ENCODE assay signal across 19 cellular contexts in the genomic region with DNA sequence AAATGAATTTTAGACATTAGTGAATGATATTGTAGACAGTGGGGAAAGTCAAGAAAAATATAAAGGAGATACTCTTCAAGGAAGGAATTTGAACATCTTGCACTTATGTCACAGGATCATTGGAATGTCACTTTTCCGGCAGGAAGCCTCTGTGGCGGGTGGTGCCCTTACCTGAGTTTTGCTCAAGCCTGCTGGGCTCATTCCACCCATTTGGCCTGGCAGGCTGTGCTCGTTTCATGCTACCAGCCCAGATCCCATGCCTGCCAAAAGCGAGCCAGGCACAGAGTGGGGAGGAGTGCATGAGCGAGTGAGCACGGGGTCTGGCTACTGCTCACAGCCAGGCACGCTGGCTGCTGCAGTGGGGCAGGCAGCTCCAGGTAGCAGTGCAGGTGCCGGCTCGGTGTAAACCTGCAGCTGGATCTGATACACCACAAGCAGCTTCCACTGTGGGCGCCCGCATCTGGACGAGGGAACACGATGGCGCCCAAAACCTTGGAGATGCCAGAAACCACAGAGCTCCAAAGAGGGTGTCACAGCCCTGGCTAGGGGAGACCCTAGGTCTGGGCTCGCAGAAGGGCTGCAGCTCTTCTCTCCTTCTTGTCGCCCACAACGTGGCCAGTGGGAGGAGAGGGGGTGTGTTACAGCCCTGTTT. TPM values are rescaled to one million over a fixed set of nuclear protein-coding genes. Genes with fewer than 3 reads are reported as not detected.
DNase-seq lines count a peak whose midpoint lies in the region; ATAC-seq, FAIRE-seq and TF ChIP-seq lines count a peak whose summit lies in the region.
"Had no signal": no experiment of that assay in that cellular context is flagged by ENCODE, and none has a peak within 500 bp of the region (broad histone marks: within the 10 kb centered on the region; RNA-seq: fewer than 3 reads in every experiment).

No MANE protein-coding gene starts in this region.

- H3K4ac ChIP-seq in H1 (replicated peaks; ENCODE audit: insufficient read length, low read depth, low read length) (no peak overlapping the region), mesenchymal stem cell (ENCODE audit: low read depth in 1 of 2, low read length in 2 of 2) (no peak overlapping the region), trophoblast cell (ENCODE audit: low read depth, low read length) (no peak overlapping the region)

- H3K36me3 ChIP-seq in K562 (ENCODE audit: control insufficient read depth, insufficient read depth, low read length): no peaks in the 10 kb centered on the region
- no peaks in the 10 kb centered on the region for H3K36me3 ChIP-seq in H1 (ENCODE audit: control insufficient read depth in 2 of 4, insufficient read depth in 4 of 4, low read length in 3 of 4)
- no peaks in the 10 kb centered on the region for H3K36me3 ChIP-seq in mesenchymal stem cell (ENCODE audit: control insufficient read depth in 1 of 2, insufficient read depth in 2 of 2, low read depth in 1 of 2, low read length in 2 of 2)
- no peaks in the 10 kb centered on the region for H3K36me3 ChIP-seq in trophoblast cell (ENCODE audit: control insufficient read depth in 1 of 2, insufficient read depth in 2 of 2, low read length in 2 of 2)
- H3K36me3 ChIP-seq: HAP-1 had no signal

- no peak overlapping the region for H4K91ac ChIP-seq in H1 (replicated peaks; ENCODE audit: insufficient read length, low read length)
- no peak overlapping the region for H4K91ac ChIP-seq in mesenchymal stem cell (ENCODE audit: low read length)
- H4K91ac ChIP-seq in trophoblast cell (ENCODE audit: low read depth, low read length): no peak overlapping the region

- H3K79me2 ChIP-seq in K562 (ENCODE audit: control insufficient read depth, insufficient read depth, low read length): no peaks in the 10 kb centered on the region
- no peaks in the 10 kb centered on the region for H3K79me2 ChIP-seq in H1 (ENCODE audit: control insufficient read depth in 1 of 2, insufficient read depth in 2 of 2, low read length in 2 of 2)
- no peaks in the 10 kb centered on the region for H3K79me2 ChIP-seq in trophoblast cell (ENCODE audit: control insufficient read depth, insufficient read depth, low read length, poor library complexity)

- no peaks in the 10 kb centered on the region for H3K36me3 Mint-ChIP-seq in T-helper 2 cell treated with Interferon-gamma antibody and Interleukin-4, amounts not matched to agents 5 μg/mL and 100 μg/mL, for 36 hours (ENCODE audit: low read depth)
- H3K36me3 Mint-ChIP-seq: CD4-positive, alpha-beta memory T cell had no signal

- intact Hi-C loops in K562 (cut with micrococcal nuclease): no loop called here

- no peak overlapping the region for H2AFZ ChIP-seq in K562 (ENCODE audit: low read depth, low read length)
- no peak overlapping the region for H2AFZ ChIP-seq in H1 (ENCODE audit: low read length)
- H2AFZ ChIP-seq in mesenchymal stem cell (ENCODE audit: low read depth, low read length): no peak overlapping the region
- no peak overlapping the region for H2AFZ ChIP-seq in trophoblast cell (ENCODE audit: insufficient read depth, low read length, poor library complexity)
- H2AFZ ChIP-seq: GM23338 had no signal

- H3K14ac ChIP-seq in H1 (ENCODE audit: insufficient read length): no peak overlapping the region
- no peak overlapping the region for H3K14ac ChIP-seq in mesenchymal stem cell (ENCODE audit: low read length in 2 of 2)
- H3K14ac ChIP-seq in trophoblast cell (ENCODE audit: low read length): no peak overlapping the region

- peaks cover 9% of the 10 kb centered on the region for H3K27me3 Mint-ChIP-seq in T-helper 2 cell treated with Interferon-gamma antibody and Interleukin-4, amounts not matched to agents 5 μg/mL and 100 μg/mL, for 36 hours (ENCODE audit: low read depth)

- no peak overlapping the region for H3K4me3 Mint-ChIP-seq in T-helper 2 cell treated with Interferon-gamma antibody and Interleukin-4, amounts not matched to agents 5 μg/mL and 100 μg/mL, for 36 hours
- H3K4me3 Mint-ChIP-seq: CD4-positive, alpha-beta memory T cell; GM23338; HFFc6 had no signal

- H3K27ac ChIP-seq in K562 (ENCODE audit: extremely low read depth, low read depth, low read length): no peak overlapping the region
- no peak overlapping the region for H3K27ac ChIP-seq in H1 (ENCODE audit: low read depth, low read length)
- H3K27ac ChIP-seq in mesenchymal stem cell (ENCODE audit: low read length, poor library complexity, severe bottlenecking): no peak overlapping the region
- H3K27ac ChIP-seq in trophoblast cell (ENCODE audit: low read depth, low read length): no peak overlapping the region

- no peak overlapping the region for H3K4me2 ChIP-seq in K562 (ENCODE audit: insufficient read depth, low read length)
- no peak overlapping the region for H3K4me2 ChIP-seq in H1 (ENCODE audit: insufficient read depth in 1 of 2, low read depth in 2 of 2, low read length in 2 of 2)
- no peak overlapping the region for H3K4me2 ChIP-seq in mesenchymal stem cell (ENCODE audit: low read length, poor library complexity, severe bottlenecking)
- H3K4me2 ChIP-seq in trophoblast cell (ENCODE audit: low read length): no peak overlapping the region
- H3K4me2 ChIP-seq: GM23338 had no signal

- no peaks in the 10 kb centered on the region for H3K9me3 Mint-ChIP-seq in T-helper 2 cell treated with Interferon-gamma antibody and Interleukin-4, amounts not matched to agents 5 μg/mL and 100 μg/mL, for 36 hours
- H3K9me3 Mint-ChIP-seq: HFFc6 had no signal

- peaks cover 3% of the 10 kb centered on the region for H3K9me1 ChIP-seq in K562 (ENCODE audit: control insufficient read depth, insufficient read depth, low read length)

- H2BK5ac ChIP-seq in H1 (ENCODE audit: low read depth, low read length) (no peak overlapping the region), mesenchymal stem cell (ENCODE audit: low read depth, low read length, poor library complexity, severe bottlenecking) (no peak overlapping the region), trophoblast cell (ENCODE audit: low read depth, low read length, poor library complexity) (no peak overlapping the region)

- H2BK120ac ChIP-seq in H1 (replicated peaks; ENCODE audit: low read depth, low read length) (no peak overlapping the region), mesenchymal stem cell (ENCODE audit: low read depth, low read length) (no peak overlapping the region), trophoblast cell (ENCODE audit: insufficient read depth, low read length, poor library complexity) (no peak overlapping the region)

- TF ChIP-seq CTCF in K562 (IDR thresholded peaks at IDR 0.05 in 2 of 3, conservative IDR thresholded peaks at IDR 0.05 in 1 of 3; ENCODE audit: insufficient read depth in 2 of 3, low read depth in 1 of 3, low read length in 3 of 3): no peak
- no peak for TF ChIP-seq CTCF in H1 (IDR thresholded peaks at IDR 0.05; ENCODE audit: control extremely low read depth in 1 of 3, insufficient read depth in 1 of 3, low read depth in 1 of 3, low read length in 3 of 3)

- no peaks in the 10 kb centered on the region for H4K20me1 ChIP-seq in K562 (replicated peaks; ENCODE audit: control insufficient read depth, insufficient read depth, low read length)
- no peaks in the 10 kb centered on the region for H4K20me1 ChIP-seq in H1 (replicated peaks in 1 of 2; ENCODE audit: control insufficient read depth in 1 of 2, insufficient read depth in 2 of 2, low read length in 2 of 2)

- no peak for DNase-seq in K562 (ENCODE audit: extremely low read depth in 1 of 4, low spot score in 3 of 4)
- DNase-seq in H1 (ENCODE audit: low read depth in 1 of 2, low spot score in 2 of 2): no peak
- DNase-seq in mesenchymal stem cell: no peak
- DNase-seq in trophoblast cell: peak; percentile 80 to 90
- no peak for DNase-seq in iPS-NIHi7 (ENCODE audit: extremely low spot score)
- no peak for DNase-seq in T-helper 2 cell treated with Interferon-gamma antibody and Interleukin-4, amounts not matched to agents 5 μg/mL and 100 μg/mL, for 36 hours (ENCODE audit: low spot score)
- no peak for DNase-seq in MV-4-11 (lab: John Stamatoyannopoulos, UW)
- DNase-seq: C1 segment of cervical spinal cord; Calu3; CD4-positive, alpha-beta memory T cell; COR-L47; DND-41; HFFc6 had no signal

- H2BK20ac ChIP-seq in H1 (ENCODE audit: low read length): no peak overlapping the region

- no peak for TF ChIP-seq RAD21 in K562 (CRISPR knock-in tag; conservative IDR thresholded peaks at IDR 0.05 in 1 of 2, IDR thresholded peaks at IDR 0.05 in 1 of 2)
- TF ChIP-seq RAD21 in H1 (IDR thresholded peaks at IDR 0.05 in 1 of 2, conservative IDR thresholded peaks at IDR 0.05 in 1 of 2; ENCODE audit: low read depth in 2 of 2, low read length in 2 of 2): no peak

- POLR2A ChIA-PET in K562 (lab: Yijun Ruan, JAX) (no interaction called here), H1 (lab: Charles Lee; ENCODE audit: partially characterized antibody) (no interaction called here)

- no peak for TF ChIP-seq EP300 in K562 (IDR thresholded peaks at IDR 0.05; ENCODE audit: low read length)
- TF ChIP-seq EP300 in H1 (IDR thresholded peaks at IDR 0.05; ENCODE audit: borderline replicate concordance in 1 of 2, low read depth in 2 of 2, low read length in 2 of 2): no peak

- no peak for TF ChIP-seq POLR2A in K562 (conservative IDR thresholded peaks at IDR 0.05)
- no peak for TF ChIP-seq POLR2A in H1 (IDR thresholded peaks at IDR 0.05; ENCODE audit: control extremely low read depth in 1 of 2, low read depth in 2 of 2, low read length in 2 of 2)

- H2AK5ac ChIP-seq in H1 (ENCODE audit: low read depth, low read length) (no peak overlapping the region), mesenchymal stem cell (ENCODE audit: low read length, severe bottlenecking) (no peak overlapping the region), trophoblast cell (ENCODE audit: low read length) (no peak overlapping the region)

- H3K4me3 ChIP-seq in K562: no peak overlapping the region
- no peak overlapping the region for H3K4me3 ChIP-seq in H1 (ENCODE audit: extremely low read depth in 1 of 4, insufficient read depth in 2 of 4, low read depth in 3 of 4, low read length in 4 of 4)
- H3K4me3 ChIP-seq in mesenchymal stem cell (ENCODE audit: insufficient read depth in 1 of 2, low read depth in 1 of 2, low read length in 2 of 2): no peak overlapping the region
- peak overlapping the region; percentile 18 for H3K4me3 ChIP-seq in trophoblast cell (ENCODE audit: low read depth, low read length)
- H3K4me3 ChIP-seq: GM23338, HAP-1 had no signal

- H4K8ac ChIP-seq in H1 (ENCODE audit: extremely low read depth, insufficient read depth, low read length) (no peak overlapping the region), mesenchymal stem cell (ENCODE audit: low read length) (peak overlapping the region; percentile 7), trophoblast cell (ENCODE audit: low read depth, low read length) (no peak overlapping the region)

- no peak overlapping the region for H4K12ac ChIP-seq in trophoblast cell (ENCODE audit: low read depth, low read length)

- ATAC-seq in K562: peak; percentile 38; the same call in 2 of the 3 replicates
- no peak for ATAC-seq in GM19397 (IDR thresholded peaks at IDR 0.05; ENCODE audit: unreplicated experiment)
- ATAC-seq: GM23338 had no signal

- H3K4me1 ChIP-seq in K562 (replicated peaks in 1 of 2; ENCODE audit: control insufficient read depth in 2 of 2, insufficient read depth in 2 of 2, low read length in 2 of 2) (peaks cover 0 to 9% of the 10 kb centered on the region in 2 experiments; a peak in 2 of 5 replicates), H1 (replicated peaks in 1 of 4; ENCODE audit: control insufficient read depth in 3 of 4, insufficient read depth in 4 of 4, low read length in 3 of 4) (no peaks in the 10 kb centered on the region; a peak in 1 of 7 replicates), mesenchymal stem cell (ENCODE audit: control insufficient read depth, insufficient read depth, low read depth, low read length) (peaks cover 3% of the 10 kb centered on the region), trophoblast cell (ENCODE audit: control insufficient read depth in 1 of 2, insufficient read depth in 2 of 2, low read length in 2 of 2) (peaks cover 2 to 4% of the 10 kb centered on the region in 2 experiments)
- H3K4me1 ChIP-seq: HAP-1 had no signal

- no peak overlapping the region for H4K5ac ChIP-seq in H1 (ENCODE audit: insufficient read length, low read depth, low read length)

- no TSS peak for BruUV-seq in K562 (replicated peaks; lab: Mats Ljungman, UMichigan)

- in situ Hi-C loops in K562 (cut with MboI): no loop called here

- H3K23ac ChIP-seq in H1 (ENCODE audit: insufficient read length) (no peak overlapping the region), mesenchymal stem cell (ENCODE audit: low read length in 2 of 2) (no peak overlapping the region), trophoblast cell (ENCODE audit: low read length) (no peak overlapping the region)

- CTCF ChIA-PET in K562 (lab: Yijun Ruan, JAX; ENCODE audit: low intra/inter-chr PET ratio) (no interaction called here), H1 (lab: Charles Lee; ENCODE audit: partially characterized antibody) (interaction anchor here (0.5 to 1.1 kb wide), 3 partner anchors 20 to 585 kb away, joined by 3 read pairs; no protein-coding TSS in a partner anchor)

- FAIRE-seq in K562 (lab: Jason Lieb, UNC) (no peak), H1 (lab: Jason Lieb, UNC) (no peak)
- FAIRE-seq: G401.6, GM12892, H54 had no signal

- H3K27me3 ChIP-seq in K562 (ENCODE audit: control insufficient read depth in 2 of 2, insufficient read depth in 2 of 2, low read length in 2 of 2): peaks cover 0 to 24% of the 10 kb centered on the region in 2 experiments; a peak in 3 of 5 replicates
- no peaks in the 10 kb centered on the region for H3K27me3 ChIP-seq in H1 (replicated peaks in 1 of 4; ENCODE audit: control insufficient read depth in 3 of 4, extremely low read depth in 1 of 4, insufficient read depth in 3 of 4, low read length in 3 of 4)
- no peaks in the 10 kb centered on the region for H3K27me3 ChIP-seq in mesenchymal stem cell (ENCODE audit: control insufficient read depth in 1 of 2, insufficient read depth in 1 of 2, low read length in 2 of 2)
- no peaks in the 10 kb centered on the region for H3K27me3 ChIP-seq in trophoblast cell (ENCODE audit: insufficient read depth, low read length)

- H3K27ac Mint-ChIP-seq in T-helper 2 cell treated with Interferon-gamma antibody and Interleukin-4, amounts not matched to agents 5 μg/mL and 100 μg/mL, for 36 hours: no peak overlapping the region
- H3K27ac Mint-ChIP-seq: CD4-positive, alpha-beta memory T cell; GM23338; HFFc6 had no signal

- H3K9me3 ChIP-seq in K562 (replicated peaks; ENCODE audit: control insufficient read depth, insufficient read depth, low read depth, low read length) (no peaks in the 10 kb centered on the region), H1 (ENCODE audit: insufficient read depth in 2 of 2, low read depth in 1 of 2, low read length in 1 of 2) (no peaks in the 10 kb centered on the region), mesenchymal stem cell (ENCODE audit: control insufficient read depth, low read length) (no peaks in the 10 kb centered on the region), trophoblast cell (ENCODE audit: insufficient read depth, low read depth, low read length) (peaks cover 4% of the 10 kb centered on the region)
- H3K9me3 ChIP-seq: HAP-1 had no signal

- 3% methylated on average over 17 of the region's 17 CpGs for WGBS in K562 (ENCODE audit: insufficient coverage, low coverage, missing lambda C conversion rate)
- WGBS in H1 (ENCODE audit: extremely low coverage in 1 of 2, insufficient coverage in 1 of 2, insufficient read length in 1 of 2, insufficient replicate concordance in 2 of 2, low coverage in 1 of 2, low lambda C conversion rate in 2 of 2, missing lambda C conversion rate in 1 of 2), 2 experiments: 78% methylated on average over 13 of the region's 17 CpGs; no CpG with 5 or more reads in 1 of the 2 experiments
- WGBS in mesenchymal stem cell: 89% methylated on average over 17 of the region's 17 CpGs
- no CpG with 5 or more reads among the region's 17 CpGs for WGBS in trophoblast cell (ENCODE audit: extremely low coverage, insufficient coverage, insufficient read length)

- no peak overlapping the region for H3K56ac ChIP-seq in H1 (replicated peaks; ENCODE audit: insufficient read length, low read depth, low read length)

- no peaks in the 10 kb centered on the region for H3K23me2 ChIP-seq in H1 (ENCODE audit: low read depth, low read length)

- H3K4me1 Mint-ChIP-seq in T-helper 2 cell treated with Interferon-gamma antibody and Interleukin-4, amounts not matched to agents 5 μg/mL and 100 μg/mL, for 36 hours (ENCODE audit: low read depth): peaks cover 18% of the 10 kb centered on the region
- H3K4me1 Mint-ChIP-seq: GM23338 had no signal

- H3K18ac ChIP-seq in H1 (ENCODE audit: extremely low read depth, low read length) (no peak overlapping the region), mesenchymal stem cell (ENCODE audit: low read depth in 1 of 2, low read length in 2 of 2) (no peak overlapping the region), trophoblast cell (ENCODE audit: low read length) (no peak overlapping the region)

- no peaks in the 10 kb centered on the region for H3K79me1 ChIP-seq in H1 (ENCODE audit: low read depth, low read length)
- H3K79me1 ChIP-seq in mesenchymal stem cell (replicated peaks; ENCODE audit: low read length, poor library complexity, severe bottlenecking): no peaks in the 10 kb centered on the region
- H3K79me1 ChIP-seq in trophoblast cell (ENCODE audit: low read length): no peaks in the 10 kb centered on the region

- 0 out of 2 replicates have a peak overlapping the region, but pooled peaks have one; percentile 46 for H2BK15ac ChIP-seq in H1 (ENCODE audit: low read length)
- H2BK15ac ChIP-seq in mesenchymal stem cell (ENCODE audit: low read depth, poor library complexity, severe bottlenecking): no peak overlapping the region

- H2BK12ac ChIP-seq in H1 (ENCODE audit: low read depth, low read length) (no peak overlapping the region), mesenchymal stem cell (ENCODE audit: low read length in 2 of 2) (no peak overlapping the region), trophoblast cell (ENCODE audit: low read length) (no peak overlapping the region)

- H3K9ac ChIP-seq in K562 (ENCODE audit: insufficient read depth in 1 of 2, low read depth in 2 of 2, low read length in 2 of 2) (no peak overlapping the region), H1 (replicated peaks in 1 of 4; ENCODE audit: extremely low read depth in 1 of 4, low read depth in 3 of 4, low read length in 3 of 4) (no peak overlapping the region), mesenchymal stem cell (ENCODE audit: low read length) (no peak overlapping the region), trophoblast cell (ENCODE audit: low read length) (no peak overlapping the region)

RNA-seq across cellular contexts. Expression of a gene that starts 28.7 kb away (rescaled TPM):
- 29.9 and 96.3 TPM in 2 replicates for total RNA-seq in K562 (2011; cell fraction: chromatin; rRNA removed; ENCODE audit: low replicate concordance)
- total RNA-seq in K562 (2011; cell fraction: nucleolus; rRNA removed): 17.0 and 22.8 TPM in 2 replicates
- total RNA-seq in K562 (2011; cell fraction: nucleoplasm; rRNA removed): 44.9 and 92.1 TPM in 2 replicates
- total RNA-seq in K562 (2014; rRNA removed) (10.6 and 12.4 TPM in 2 replicates), K562 (2014; rRNA removed; fragmentation: Illumina TruSeq; extraction: Trizol) (22.0 and 22.3 TPM in 2 replicates), K562 (2015; rRNA removed; fragmentation: Illumina TruSeq; extraction: Trizol) (15.9 and 20.3 TPM in 2 replicates), K562 (2021) (25.4 and 26.4 TPM in 2 replicates)
- polyA plus RNA-seq in K562 (2011; rRNA removed) (17.4 and 26.1 TPM in 2 replicates), K562 (2014; fragmentation: Illumina TruSeq; extraction: Trizol) (19.1 and 22.9 TPM in 2 replicates), K562 (2014; fragmentation: Nextera tagmentation; extraction: Ambion mirVana) (10 to 100 TPM; 14.9 to 19.6 TPM), K562 (2014; rRNA removed) (18.1 and 21.3 TPM in 2 replicates), H1 (2011; rRNA removed) (0.50 and 0.75 TPM in 2 replicates)
- 3.4 and 7.8 TPM in 2 replicates for polyA plus RNA-seq in K562 (2011; cell fraction: cytosol; rRNA removed)
- polyA plus RNA-seq in K562 (2011; cell fraction: nucleus; rRNA removed): 16.3 and 17.4 TPM in 2 replicates
- 14.2 and 16.2 TPM in 2 replicates for polyA plus RNA-seq in K562 (2012)
- polyA minus RNA-seq in K562 (2011; rRNA and poly(A)+ RNA removed): 17.9 and 20.4 TPM in 2 replicates
- polyA minus RNA-seq in K562 (2011; cell fraction: cytosol; rRNA and poly(A)+ RNA removed): 14.8 and 19.3 TPM in 2 replicates
- polyA minus RNA-seq in K562 (2011; cell fraction: nucleus; rRNA and poly(A)+ RNA removed): 23.6 and 27.1 TPM in 2 replicates
- 2.2 and 2.7 TPM in 2 replicates for total RNA-seq in H1 (2021; fragmentation: NEBNext Ultra II Directional; extraction: Animal tissue kit (Norgen Biotek cat#: 25700))
- 0.49 TPM for polyA plus RNA-seq in H1 (2011; cell fraction: cytosol; rRNA removed)
- 1.1 TPM for polyA plus RNA-seq in H1 (2011; cell fraction: nucleus; rRNA removed)
- 0.74 to 2.2 TPM (median 1.0 TPM) in 4 replicates for polyA plus RNA-seq in H1 (2012, experiment 1 of 2)
- 0.42 TPM for polyA plus RNA-seq in H1 (2012, experiment 2 of 2)
- polyA plus RNA-seq in H1 (2013, experiment 1 of 2): 1.3 TPM
- 1.3 TPM for polyA plus RNA-seq in H1 (2013, experiment 2 of 2)
- polyA minus RNA-seq in H1 (2011; rRNA and poly(A)+ RNA removed): 0.35 and 1.0 TPM in 2 replicates
- polyA minus RNA-seq in H1 (2011; cell fraction: cytosol; rRNA and poly(A)+ RNA removed): not detected
- 1.9 TPM for polyA minus RNA-seq in H1 (2011; cell fraction: nucleus; rRNA and poly(A)+ RNA removed)
- polyA plus RNA-seq in mesenchymal stem cell (2013, experiment 1 of 2): 22.0 TPM
- 22.2 TPM for polyA plus RNA-seq in mesenchymal stem cell (2013, experiment 2 of 2)
- polyA plus RNA-seq in trophoblast cell (2013): 11.1 and 11.8 TPM in 2 replicates

RNA-seq across cellular contexts. Expression of a gene that starts 59.2 kb away (rescaled TPM):
- total RNA-seq in K562 (2011; cell fraction: chromatin; rRNA removed; ENCODE audit: low replicate concordance): 10.0 and 10.6 TPM in 2 replicates
- 13.5 and 21.8 TPM in 2 replicates for total RNA-seq in K562 (2011; cell fraction: nucleolus; rRNA removed)
- total RNA-seq in K562 (2011; cell fraction: nucleoplasm; rRNA removed): 12.1 and 13.6 TPM in 2 replicates
- 36.0 and 46.5 TPM in 2 replicates for total RNA-seq in K562 (2014; rRNA removed)
- 51.0 and 64.9 TPM in 2 replicates for total RNA-seq in K562 (2014; rRNA removed; fragmentation: Illumina TruSeq; extraction: Trizol)
- 57.6 and 66.2 TPM in 2 replicates for total RNA-seq in K562 (2015; rRNA removed; fragmentation: Illumina TruSeq; extraction: Trizol)
- 46.6 and 48.9 TPM in 2 replicates for total RNA-seq in K562 (2021)
- 33.4 and 36.0 TPM in 2 replicates for polyA plus RNA-seq in K562 (2011; rRNA removed)
- polyA plus RNA-seq in K562 (2011; cell fraction: cytosol; rRNA removed): 11.8 and 16.9 TPM in 2 replicates
- 21.2 and 28.0 TPM in 2 replicates for polyA plus RNA-seq in K562 (2011; cell fraction: nucleus; rRNA removed)
- polyA plus RNA-seq in K562 (2012): 74.0 and 74.2 TPM in 2 replicates
- 76.9 and 102 TPM in 2 replicates for polyA plus RNA-seq in K562 (2014; fragmentation: Illumina TruSeq; extraction: Trizol)
- 10 to 100 TPM; 60.1 to 65.9 TPM for polyA plus RNA-seq in K562 (2014; fragmentation: Nextera tagmentation; extraction: Ambion mirVana)
- 42.4 and 48.5 TPM in 2 replicates for polyA plus RNA-seq in K562 (2014; rRNA removed)
- polyA minus RNA-seq in K562 (2011; rRNA and poly(A)+ RNA removed): 22.9 and 28.4 TPM in 2 replicates
- 13.4 and 25.2 TPM in 2 replicates for polyA minus RNA-seq in K562 (2011; cell fraction: cytosol; rRNA and poly(A)+ RNA removed)
- polyA minus RNA-seq in K562 (2011; cell fraction: nucleus; rRNA and poly(A)+ RNA removed): 27.6 and 32.0 TPM in 2 replicates
- 52.5 and 55.9 TPM in 2 replicates for total RNA-seq in H1 (2021; fragmentation: NEBNext Ultra II Directional; extraction: Animal tissue kit (Norgen Biotek cat#: 25700))
- 12.9 and 22.0 TPM in 2 replicates for polyA plus RNA-seq in H1 (2011; rRNA removed)
- 23.9 TPM for polyA plus RNA-seq in H1 (2011; cell fraction: cytosol; rRNA removed)
- polyA plus RNA-seq in H1 (2011; cell fraction: nucleus; rRNA removed): 138 TPM
- 39.8 to 77.5 TPM (median 62.2 TPM) in 4 replicates for polyA plus RNA-seq in H1 (2012, experiment 1 of 2)
- 7.2 TPM for polyA plus RNA-seq in H1 (2012, experiment 2 of 2)
- polyA plus RNA-seq in H1 (2013, experiment 1 of 2): 136 TPM
- polyA plus RNA-seq in H1 (2013, experiment 2 of 2): 128 TPM
- polyA minus RNA-seq in H1 (2011; rRNA and poly(A)+ RNA removed): 12.1 and 13.1 TPM in 2 replicates
- polyA minus RNA-seq in H1 (2011; cell fraction: cytosol; rRNA and poly(A)+ RNA removed): 14.5 TPM
- polyA minus RNA-seq in H1 (2011; cell fraction: nucleus; rRNA and poly(A)+ RNA removed): 42.6 TPM
- polyA plus RNA-seq in mesenchymal stem cell (2013, experiment 1 of 2): 120 TPM
- 121 TPM for polyA plus RNA-seq in mesenchymal stem cell (2013, experiment 2 of 2)
- 61.9 and 62.5 TPM in 2 replicates for polyA plus RNA-seq in trophoblast cell (2013)

RNA-seq across cellular contexts. Expression of a gene that starts 59.3 kb away (rescaled TPM):
- total RNA-seq in K562 (2011; cell fraction: chromatin; rRNA removed; ENCODE audit: low replicate concordance): 57.8 and 125 TPM in 2 replicates
- total RNA-seq in K562 (2011; cell fraction: nucleolus; rRNA removed): 36.4 and 41.7 TPM in 2 replicates
- 71.3 and 122 TPM in 2 replicates for total RNA-seq in K562 (2011; cell fraction: nucleoplasm; rRNA removed)
- total RNA-seq in K562 (2014; rRNA removed): 71.0 and 85.8 TPM in 2 replicates
- total RNA-seq in K562 (2014; rRNA removed; fragmentation: Illumina TruSeq; extraction: Trizol): 93.2 and 111 TPM in 2 replicates
- total RNA-seq in K562 (2015; rRNA removed; fragmentation: Illumina TruSeq; extraction: Trizol): 78.3 and 88.7 TPM in 2 replicates
- 64.2 and 66.3 TPM in 2 replicates for total RNA-seq in K562 (2021)
- 91.7 and 112 TPM in 2 replicates for polyA plus RNA-seq in K562 (2011; rRNA removed)
- 22.8 and 42.0 TPM in 2 replicates for polyA plus RNA-seq in K562 (2011; cell fraction: cytosol; rRNA removed)
- polyA plus RNA-seq in K562 (2011; cell fraction: nucleus; rRNA removed): 104 and 117 TPM in 2 replicates
- polyA plus RNA-seq in K562 (2012): 48.3 and 66.5 TPM in 2 replicates
- polyA plus RNA-seq in K562 (2014; fragmentation: Illumina TruSeq; extraction: Trizol): 92.0 and 93.6 TPM in 2 replicates
- polyA plus RNA-seq in K562 (2014; fragmentation: Nextera tagmentation; extraction: Ambion mirVana): 100 to 1,000 TPM; 105 to 112 TPM
- polyA plus RNA-seq in K562 (2014; rRNA removed): 85.4 and 97.7 TPM in 2 replicates
- polyA minus RNA-seq in K562 (2011; rRNA and poly(A)+ RNA removed): 98.5 and 105 TPM in 2 replicates
- polyA minus RNA-seq in K562 (2011; cell fraction: cytosol; rRNA and poly(A)+ RNA removed): 24.2 and 27.6 TPM in 2 replicates
- 72.6 and 79.0 TPM in 2 replicates for polyA minus RNA-seq in K562 (2011; cell fraction: nucleus; rRNA and poly(A)+ RNA removed)
- 69.6 and 71.6 TPM in 2 replicates for total RNA-seq in H1 (2021; fragmentation: NEBNext Ultra II Directional; extraction: Animal tissue kit (Norgen Biotek cat#: 25700))
- 31.8 and 34.3 TPM in 2 replicates for polyA plus RNA-seq in H1 (2011; rRNA removed)
- polyA plus RNA-seq in H1 (2011; cell fraction: cytosol; rRNA removed): 73.3 TPM
- polyA plus RNA-seq in H1 (2011; cell fraction: nucleus; rRNA removed): 20.0 TPM
- polyA plus RNA-seq in H1 (2012, experiment 1 of 2): 49.5 to 67.3 TPM (median 56.4 TPM) in 4 replicates
- 8.5 TPM for polyA plus RNA-seq in H1 (2012, experiment 2 of 2)
- polyA plus RNA-seq in H1 (2013, experiment 1 of 2): 73.3 TPM
- polyA plus RNA-seq in H1 (2013, experiment 2 of 2): 72.0 TPM
- polyA minus RNA-seq in H1 (2011; rRNA and poly(A)+ RNA removed): 28.4 and 47.7 TPM in 2 replicates
- polyA minus RNA-seq in H1 (2011; cell fraction: cytosol; rRNA and poly(A)+ RNA removed): 21.7 TPM
- 44.5 TPM for polyA minus RNA-seq in H1 (2011; cell fraction: nucleus; rRNA and poly(A)+ RNA removed)
- 69.3 TPM for polyA plus RNA-seq in mesenchymal stem cell (2013, experiment 1 of 2)
- 69.4 TPM for polyA plus RNA-seq in mesenchymal stem cell (2013, experiment 2 of 2)
- 38.4 and 42.0 TPM in 2 replicates for polyA plus RNA-seq in trophoblast cell (2013)

Comparison
In these comparisons a context has a peak if more than half of its experiments do, and no peak if none do; other contexts are left out.
1. DNase-seq: peak in trophoblast cell (2 of 2); none in K562 (0 of 4), H1 (0 of 2), mesenchymal stem cell (single experiment), iPS-NIHi7 (single experiment), T-helper 2 cell treated with Interferon-gamma antibody and Interleukin-4, amounts not matched to agents 5 μg/mL and 100 μg/mL, for 36 hours (single experiment) and MV-4-11 (single experiment).